9 cellular contexts compared by ENCODE assay signal in genomic region chr2:134207589-134208209, GRCh38. TPM values are rescaled to one million over a fixed set of nuclear protein-coding genes. Genes with fewer than 3 reads are reported as not detected.
DNase-seq lines count a peak whose midpoint lies in the region; ATAC-seq and TF ChIP-seq lines count a peak whose summit lies in the region.
"Had no signal": no experiment of that assay in that cellular context is flagged by ENCODE, and none has a peak within 500 bp of the region (broad histone marks: within the 10 kb centered on the region; RNA-seq: fewer than 3 reads in every experiment).

No MANE protein-coding gene starts in this region.

- no peak overlapping the region for H3K9ac ChIP-seq in HCT116 (ENCODE audit: low read length)

- no peaks in the 10 kb centered on the region for H3K27me3 ChIP-seq in HCT116 (ENCODE audit: insufficient read depth, low read length)
- no peaks in the 10 kb centered on the region for H3K27me3 ChIP-seq in uterus

- TF ChIP-seq CTCF in GM10248 (IDR thresholded peaks at IDR 0.05; ENCODE audit: control extremely low read depth, extremely low read depth, low read depth, missing control alignments) (peak; percentile 73), HCT116 (IDR thresholded peaks at IDR 0.05 in 2 of 3, conservative IDR thresholded peaks at IDR 0.05 in 1 of 3; ENCODE audit: borderline replicate concordance in 1 of 3, insufficient read depth in 1 of 3, low read depth in 2 of 3, low read length in 2 of 3) (peak; percentile 78 to 87 (median 85)), epithelial cell of proximal tubule (conservative IDR thresholded peaks at IDR 0.05; ENCODE audit: low read depth, low read length) (peak; percentile 85), neural crest cell (conservative IDR thresholded peaks at IDR 0.05) (peak; percentile 62), uterus (IDR thresholded peaks at IDR 0.05) (peak in 3 of 4 experiments; percentile 25 to 39 (median 26))

- H3K79me2 ChIP-seq in HCT116 (ENCODE audit: insufficient read depth, low read length): no peaks in the 10 kb centered on the region

- no peaks in the 10 kb centered on the region for H4K20me1 ChIP-seq in HCT116 (ENCODE audit: insufficient read depth)

- H3K4me3 Mint-ChIP-seq in neural crest cell: no peak overlapping the region
- H3K4me3 Mint-ChIP-seq: dendritic cell treated with granulocyte-macrophage colony-stimulating factor and Interleukin-4, amounts not matched to agents 40 ng/mL and 50 ng/mL, for 4 days had no signal

- ATAC-seq in HCT116: peak; percentile 99

- no peaks in the 10 kb centered on the region for H3K9me3 Mint-ChIP-seq in neural crest cell
- H3K9me3 Mint-ChIP-seq: dendritic cell treated with granulocyte-macrophage colony-stimulating factor and Interleukin-4, amounts not matched to agents 40 ng/mL and 50 ng/mL, for 4 days had no signal

- no peak overlapping the region for H2AFZ ChIP-seq in HCT116 (ENCODE audit: low read depth, low read length, poor library complexity, severe bottlenecking)

- H3K4me3 ChIP-seq in HCT116 (replicated peaks in 1 of 2; ENCODE audit: low read depth in 1 of 2, low read length in 2 of 2) (no peak overlapping the region), epithelial cell of proximal tubule (ENCODE audit: low read depth, low read length) (no peak overlapping the region), uterus (no peak overlapping the region)

- H3K4me1 ChIP-seq in HCT116 (ENCODE audit: control insufficient read depth in 1 of 2, insufficient read depth in 2 of 2, low read length in 2 of 2): no peaks in the 10 kb centered on the region
- H3K4me1 ChIP-seq in uterus: no peaks in the 10 kb centered on the region

- H3K27ac Mint-ChIP-seq in neural crest cell (ENCODE audit: unreplicated experiment): no peak overlapping the region
- H3K27ac Mint-ChIP-seq: dendritic cell treated with granulocyte-macrophage colony-stimulating factor and Interleukin-4, amounts not matched to agents 40 ng/mL and 50 ng/mL, for 4 days had no signal

- TF ChIP-seq RAD21 in HCT116 (IDR thresholded peaks at IDR 0.05; ENCODE audit: low read depth): peak; percentile 86

- no peaks in the 10 kb centered on the region for H3K9me2 ChIP-seq in HCT116 (ENCODE audit: insufficient read depth)

- no TSS peak for BruUV-seq in HCT116 (replicated peaks; lab: Mats Ljungman, UMichigan)

- CTCF ChIA-PET in GM10248 (lab: Yijun Ruan, JAX): interaction anchor here (0.7 to 8.9 kb wide), 29 partner anchors 10 to 323 kb away, joined by 3 to 122 read pairs (median 5); no protein-coding TSS in a partner anchor
- CTCF ChIA-PET in HCT116 (lab: Charles Lee): interaction anchor here (1.0 to 4.4 kb wide), 5 partner anchors 10 to 321 kb away, joined by 3 to 43 read pairs (median 4); no protein-coding TSS in a partner anchor

- no peak overlapping the region for H3K4me2 ChIP-seq in HCT116 (ENCODE audit: low read length)

- no peaks in the 10 kb centered on the region for H3K27me3 Mint-ChIP-seq in neural crest cell (ENCODE audit: low read depth)
- H3K27me3 Mint-ChIP-seq: dendritic cell treated with granulocyte-macrophage colony-stimulating factor and Interleukin-4, amounts not matched to agents 40 ng/mL and 50 ng/mL, for 4 days had no signal

- intact Hi-C loops in HCT116 (cut with micrococcal nuclease) (loop anchor here (5.0 kb wide), 2 partner anchors 90 to 320 kb away; no protein-coding TSS in a partner anchor), uterus (cut with DNase I; ENCODE audit: low total_unique reads) (no loop called here)

- no peak overlapping the region for H3K27ac ChIP-seq in HCT116 (ENCODE audit: low read depth, low read length)
- no peak overlapping the region for H3K27ac ChIP-seq in uterus

- H3K9me3 ChIP-seq in HCT116 (ENCODE audit: control insufficient read depth in 1 of 2, insufficient read depth in 1 of 2, low read depth in 1 of 2, low read length in 2 of 2) (no peaks in the 10 kb centered on the region), uterus (no peaks in the 10 kb centered on the region)

- no peaks in the 10 kb centered on the region for H3K36me3 Mint-ChIP-seq in neural crest cell (ENCODE audit: low read depth)

- POLR2A ChIA-PET in GM10248 (lab: Yijun Ruan, JAX): interaction anchor here (0.6 to 1.3 kb wide), 2 partner anchors 72 to 88 kb away, joined by 3 to 5 read pairs; no protein-coding TSS in a partner anchor
- POLR2A ChIA-PET in HCT116 (lab: Charles Lee): interaction anchor here (1.0 kb wide), 1 partner anchor 89 kb away, joined by 3 read pairs; no protein-coding TSS in a partner anchor

- RAD21 ChIA-PET in HCT116 (lab: Charles Lee; ENCODE audit: low non-redundant PET in 1 of 2, low total read pairs in 2 of 2, uncharacterized antibody in 2 of 2, unreplicated experiment in 2 of 2): interaction anchor here (0.7 to 3.4 kb wide), 4 partner anchors 89 to 321 kb away, joined by 3 to 23 read pairs (median 8); no protein-coding TSS in a partner anchor

- H3K4me1 Mint-ChIP-seq in neural crest cell: peaks cover 1% of the 10 kb centered on the region

- DNase-seq in GM10248 (ENCODE audit: extremely low spot score): peak; percentile 44
- DNase-seq in HCT116 (ENCODE audit: low read depth, low spot score): peak; percentile 47
- peak; percentile 19 for DNase-seq in NCI-H226
- DNase-seq in activated CD8-positive, alpha-beta memory T cell treated with anti-CD3 and anti-CD28 coated beads for 1 hour (ENCODE audit: extremely low read depth in 1 of 2, low read depth in 1 of 2): peak; percentile 29 to 50
- DNase-seq in epithelial cell of proximal tubule (ENCODE audit: low read depth): no peak
- DNase-seq in neural crest cell (ENCODE audit: low read depth, low spot score): peak; percentile 15
- peak; percentile 17 to 23 for DNase-seq in uterus
- DNase-seq in cerebellum (ENCODE audit: low spot score): no peak

- no peaks in the 10 kb centered on the region for H3K36me3 ChIP-seq in HCT116 (ENCODE audit: control insufficient read depth in 1 of 2, insufficient read depth in 2 of 2, low read length in 2 of 2)
- no peaks in the 10 kb centered on the region for H3K36me3 ChIP-seq in uterus

- TF ChIP-seq POLR2A in HCT116 (IDR thresholded peaks at IDR 0.05; ENCODE audit: borderline replicate concordance, extremely low read depth, insufficient read depth, insufficient read length) (no peak), uterus (IDR thresholded peaks at IDR 0.05) (no peak)

TF ChIP-seq in HCT116, 20 proteins besides CTCF, POLR2A, EP300 and RAD21 (continues in another document):
- TF ChIP-seq CBX3 (IDR thresholded peaks at IDR 0.05; ENCODE audit: low read depth) (no peak), SP1 (IDR thresholded peaks at IDR 0.05; ENCODE audit: low read depth) (no peak), EZH2phosphoT487 (IDR thresholded peaks at IDR 0.05; ENCODE audit: borderline replicate concordance) (no peak), POLR2AphosphoS5 (IDR thresholded peaks at IDR 0.05; ENCODE audit: low read depth, low read length) (no peak), ELF1 (IDR thresholded peaks at IDR 0.05; ENCODE audit: borderline replicate concordance, low read depth) (no peak), YY1 (IDR thresholded peaks at IDR 0.05; ENCODE audit: extremely low read depth, insufficient replicate concordance, low read depth, low read length) (no peak), ATF3 (IDR thresholded peaks at IDR 0.05) (no peak), TCF7L2 (IDR thresholded peaks at IDR 0.05; ENCODE audit: borderline replicate concordance, extremely low read depth, insufficient read depth, insufficient read length) (no peak), EGR1 (IDR thresholded peaks at IDR 0.05; ENCODE audit: low read depth) (no peak), ZBTB33 (IDR thresholded peaks at IDR 0.05; ENCODE audit: extremely low read depth, insufficient replicate concordance, low read length) (no peak), MAX (IDR thresholded peaks at IDR 0.05) (no peak), CEBPB (IDR thresholded peaks at IDR 0.05; ENCODE audit: low read depth) (no peak), SRF (IDR thresholded peaks at IDR 0.05; ENCODE audit: low read depth) (no peak), JUND (IDR thresholded peaks at IDR 0.05) (no peak), SIN3A (IDR thresholded peaks at IDR 0.05; ENCODE audit: low read depth) (no peak), FOSL1 (IDR thresholded peaks at IDR 0.05; ENCODE audit: low read depth) (no peak)

RNA-seq across cellular contexts. Expression of gene MGAT5, which starts 46.2 kb away (rescaled TPM):
- total RNA-seq in HCT116 (2021; ENCODE audit: unreplicated experiment) (34.0 TPM), epithelial cell of proximal tubule (24.0 and 34.0 TPM in 2 replicates), neural crest cell (34.2 and 36.8 TPM in 2 replicates), uterus (10 to 100 TPM; 10.3 to 53.2 (median 27.0) TPM), cerebellum (62.4 TPM)
- 12.2 and 14.3 TPM in 2 replicates for polyA plus RNA-seq in HCT116 (2012)

Comparison
In these comparisons a context has a peak if more than half of its experiments do, and no peak if none do; other contexts are left out.
1. DNase-seq: peak in GM10248 (single experiment), HCT116 (single experiment), NCI-H226 (single experiment), activated CD8-positive, alpha-beta memory T cell treated with anti-CD3 and anti-CD28 coated beads for 1 hour (2 of 2), neural crest cell (single experiment) and uterus (2 of 2); none in epithelial cell of proximal tubule (single experiment) and cerebellum (single experiment).
2. CTCF ChIP-seq: peak in every context shown above with its lines; median percentile 85 in HCT116; 85 in epithelial cell of proximal tubule; 73 in GM10248; 62 in neural crest cell; 26 in uterus.